In genomic region chr11:50098186-50098725, GRCh38 we compare ENCODE assay signal across 25 cellular contexts.
"Had no signal": no experiment of that assay in that cellular context is flagged by ENCODE, and none has a peak within 500 bp of the region (broad histone marks: within the 10 kb centered on the region; RNA-seq: fewer than 3 reads in every experiment).

No MANE protein-coding gene starts in this region.

- H3K36me3 ChIP-seq: breast epithelium, MG63, Peyer's patch had no signal

- H3K27me3 ChIP-seq: breast epithelium, MG63, Peyer's patch had no signal

- H3K9me3 ChIP-seq: breast epithelium, MG63, Peyer's patch had no signal

- H3K27ac ChIP-seq: breast epithelium, KMS-11, Peyer's patch, VCaP had no signal

- H3K4me1 ChIP-seq: breast epithelium, Peyer's patch had no signal

- DNase-seq: activated CD4-positive, alpha-beta T cell treated with anti-CD3 and anti-CD28 coated beads for 4 hours; activated CD4-positive, alpha-beta T cell treated with anti-CD3 and anti-CD28 coated beads, Interleukin-2, amount 50 U/mL, for 4 hours; activated CD8-positive, alpha-beta memory T cell treated with anti-CD3 and anti-CD28 coated beads, Interleukin-2, amount 50 U/mL, for 48 hours; activated CD8-positive, alpha-beta T cell treated with anti-CD3 and anti-CD28 coated beads, Interleukin-2, amount 10 ng/mL, durations not matched to agents 7 days and 5 days; activated naive CD4-positive, alpha-beta T cell treated with anti-CD3 and anti-CD28 coated beads, Interleukin-2, amount 50 U/mL, for 16 hours; activated T-cell treated with anti-CD3 and anti-CD28 coated beads, Interleukin-2, amount 50 U/mL, for 1 hour; aorta; central memory CD4-positive, alpha-beta T cell; MG63; MV-4-11; NCI-H1092 treated with DMSO at 0.1 percent for 48 hours; NCI-H1417 treated with DMSO at 0.1 percent for 48 hours; NCI-H1694; NCI-H2081; NCI-H226; NCI-H526; NCI-H774; NK-92 treated with Interleukin-12 subunit alpha and Interleukin-12 subunit beta, amount 100 ng/mL, for 24 hours; OCI-M1; Peyer's patch; SIG-M5; T-helper 1 cell had no signal

- ATAC-seq: activated CD8-positive, alpha-beta T cell treated with anti-CD3 and anti-CD28 coated beads, Interleukin-2, amount 10 ng/mL, durations not matched to agents 7 days and 5 days had no signal

- H3K4me3 ChIP-seq: breast epithelium, MG63, Peyer's patch had no signal
